8 cellular contexts compared by ENCODE assay signal in the genomic region with DNA sequence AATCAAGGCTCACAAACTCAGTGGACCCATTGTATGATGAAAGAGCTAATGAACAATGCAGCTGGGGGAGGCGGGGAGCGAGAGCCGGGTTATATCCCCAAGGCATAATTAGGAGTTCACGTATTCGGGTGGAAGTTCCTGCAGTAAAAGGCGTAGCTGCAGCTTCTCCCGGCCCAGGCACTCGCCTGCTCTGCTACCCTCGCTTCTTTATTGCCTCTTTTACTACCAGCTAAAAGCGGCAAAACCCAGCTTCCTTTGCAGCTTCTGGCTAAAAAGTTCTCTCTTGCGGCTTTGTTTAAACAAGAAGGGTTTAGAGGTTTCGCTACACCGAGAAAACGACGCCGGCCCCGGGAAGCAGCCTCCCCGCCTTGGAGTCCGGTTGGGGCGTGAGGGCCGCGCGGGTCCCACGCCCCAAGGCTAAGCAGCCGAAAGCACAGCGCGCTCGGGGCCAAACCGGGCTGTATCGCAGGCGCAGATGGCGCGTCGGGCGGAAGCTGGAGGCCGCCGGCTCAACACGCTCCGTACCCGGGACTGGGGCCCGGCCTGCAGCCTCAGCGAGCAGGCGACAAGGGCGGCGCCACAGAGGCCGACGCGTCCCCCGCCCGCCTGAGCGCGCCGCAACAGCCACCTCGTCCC. TPM values are rescaled to one million over a fixed set of nuclear protein-coding genes. Genes with fewer than 3 reads are reported as not detected.
DNase-seq lines count a peak whose midpoint lies in the region; ATAC-seq and TF ChIP-seq lines count a peak whose summit lies in the region.

No MANE protein-coding gene starts in this region.

- no peak for TF ChIP-seq CTCF in Caco-2 (IDR thresholded peaks at IDR 0.05; ENCODE audit: insufficient read depth in 1 of 2, low read depth in 1 of 2, low read length in 1 of 2, severe bottlenecking in 1 of 2, unreplicated experiment in 1 of 2)

- H3K9me3 Mint-ChIP-seq in Caco-2 (ENCODE audit: unreplicated experiment), result no peaks in the 10 kb centered on the region
- no peaks in the 10 kb centered on the region for H3K9me3 Mint-ChIP-seq in activated naive CD8-positive, alpha-beta T cell (ENCODE audit: low read depth)

- peak overlapping the region; percentile 88 for H3K4me3 Mint-ChIP-seq in Caco-2 (ENCODE audit: unreplicated experiment)
- H3K4me3 Mint-ChIP-seq in activated naive CD8-positive, alpha-beta T cell, result peak overlapping the region; percentile 95

- peak; percentile 57 for ATAC-seq in GM19035 (IDR thresholded peaks at IDR 0.05; ENCODE audit: unreplicated experiment)
- peak; percentile 56 for ATAC-seq in HG03139 (IDR thresholded peaks at IDR 0.05; ENCODE audit: unreplicated experiment)

- DNase-seq in Caco-2, result peak; percentile 63 to 68
- DNase-seq in NCI-H69 (lab: John Stamatoyannopoulos, UW), result peak; percentile 92
- peak; percentile 79 for DNase-seq in globus pallidus (ENCODE audit: low spot score)
- no peak for DNase-seq in activated effector memory CD4-positive, alpha-beta T cell treated with anti-CD3 and anti-CD28 coated beads, Interleukin-2, amount 50 U/mL, for 16 hours

- no TSS peak for BruUV-seq in Caco-2 (replicated peaks; lab: Mats Ljungman, UMichigan)

- peaks cover 18% of the 10 kb centered on the region for H3K4me1 Mint-ChIP-seq in Caco-2 (ENCODE audit: low read depth, unreplicated experiment)
- H3K4me1 Mint-ChIP-seq in activated naive CD8-positive, alpha-beta T cell (ENCODE audit: low read depth), result peaks cover 70% of the 10 kb centered on the region

- no peaks in the 10 kb centered on the region for H3K9me3 ChIP-seq in Caco-2
- no peaks in the 10 kb centered on the region for H3K9me3 ChIP-seq in neuron (ENCODE audit: low read length)

- H2AFZ ChIP-seq in neuron (ENCODE audit: low read depth, low read length), result peak overlapping the region; percentile 19

- H3K4me1 ChIP-seq in Caco-2 (peaks cover 17% of the 10 kb centered on the region), neuron (ENCODE audit: insufficient read depth, low read length) (peaks cover 26% of the 10 kb centered on the region)

- peaks cover 16% of the 10 kb centered on the region for H3K36me3 Mint-ChIP-seq in Caco-2 (ENCODE audit: insufficient read depth, unreplicated experiment)
- peaks cover 2% of the 10 kb centered on the region for H3K36me3 Mint-ChIP-seq in activated naive CD8-positive, alpha-beta T cell

- peak overlapping the region; percentile 72 for H3K4me3 ChIP-seq in Caco-2 (ENCODE audit: low read depth, low read length)
- peak overlapping the region; percentile 74 for H3K4me3 ChIP-seq in neuron (ENCODE audit: low read length)

- CTCF ChIA-PET in Caco-2 (lab: Charles Lee), result interaction anchor here (0.7 kb wide), 1 partner anchor 17 kb away, joined by 4 read pairs; no protein-coding TSS in a partner anchor

- H3K27me3 ChIP-seq in Caco-2 (replicated peaks; ENCODE audit: control insufficient read depth, insufficient read depth, low read length), result no peaks in the 10 kb centered on the region
- no peaks in the 10 kb centered on the region for H3K27me3 ChIP-seq in neuron (ENCODE audit: insufficient read depth, low read length)

- H3K27me3 Mint-ChIP-seq in Caco-2 (ENCODE audit: insufficient read depth, unreplicated experiment), result no peaks in the 10 kb centered on the region
- H3K27me3 Mint-ChIP-seq in activated naive CD8-positive, alpha-beta T cell, result no peaks in the 10 kb centered on the region

- H3K36me3 ChIP-seq in Caco-2 (ENCODE audit: control insufficient read depth, insufficient read depth, low read length), result peaks cover 1% of the 10 kb centered on the region; the same call in 1 of the 2 replicates
- peaks cover 7% of the 10 kb centered on the region for H3K36me3 ChIP-seq in neuron (ENCODE audit: insufficient read depth, low read length)

- intact Hi-C loops in Caco-2 (cut with micrococcal nuclease; ENCODE audit: unreplicated experiment), result loop anchor here (2.0 kb wide), 1 partner anchor 63 kb away; a partner anchor contains a TSS

- H3K27ac Mint-ChIP-seq in Caco-2 (ENCODE audit: unreplicated experiment), result peak overlapping the region; percentile 91
- H3K27ac Mint-ChIP-seq in activated naive CD8-positive, alpha-beta T cell, result peak overlapping the region; percentile 97

- POLR2A ChIA-PET in Caco-2 (lab: Charles Lee), result interaction anchor here (0.5 to 1.0 kb wide), 5 partner anchors 35 to 851 kb away, joined by 3 to 8 read pairs (median 5); no protein-coding TSS in a partner anchor

RNA-seq across cellular contexts. Expression of a gene that starts 1.6 kb away (rescaled TPM):
- 23.7 and 23.9 TPM in 2 replicates for total RNA-seq in Caco-2 (2022)
